In the genomic region with DNA sequence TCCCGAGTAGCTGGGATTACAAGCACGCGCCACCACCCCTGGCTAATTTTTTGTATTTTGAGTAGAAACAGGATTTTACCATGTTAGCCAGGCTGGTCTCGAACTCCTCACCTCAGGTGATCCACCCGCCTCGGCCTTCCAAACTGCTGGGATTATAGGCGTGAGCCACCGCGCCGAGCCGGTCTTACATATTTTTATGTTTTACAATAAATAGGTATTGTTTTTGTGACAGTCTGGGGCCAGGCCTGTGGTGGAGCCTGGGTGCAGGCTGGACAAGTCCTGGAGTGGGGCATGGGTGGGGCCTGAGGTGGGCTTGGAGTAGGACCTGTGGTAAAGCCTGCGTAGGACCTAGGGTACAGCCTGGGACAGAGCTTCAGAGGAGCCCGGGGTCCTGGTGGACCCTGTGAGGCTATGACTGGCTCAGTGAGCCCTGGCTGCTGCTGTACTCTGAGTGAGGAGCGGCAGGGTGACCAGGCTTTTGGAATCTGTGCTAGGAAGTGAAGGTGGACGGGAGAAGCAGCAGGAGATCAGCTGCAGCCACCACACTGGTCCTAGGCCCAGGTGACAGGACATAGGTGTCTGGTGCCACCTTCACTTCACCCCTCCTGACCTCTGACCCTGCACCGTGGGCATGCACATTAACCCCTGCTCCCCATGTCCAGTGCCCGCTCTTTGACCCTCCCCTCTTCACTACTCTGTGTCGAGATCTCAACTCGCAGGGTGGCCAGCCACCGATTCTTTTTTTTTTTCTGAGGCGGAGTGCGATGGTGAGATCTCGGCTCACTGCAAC, we compare ENCODE assay signal across 16 cellular contexts. TPM values are rescaled to one million over a fixed set of nuclear protein-coding genes. Genes with fewer than 3 reads are reported as not detected.
A peak's percentile ranks its signal among the peaks of the same experiment; 100 is the strongest.
DNase-seq lines count a peak whose midpoint lies in the region; ATAC-seq, FAIRE-seq and TF ChIP-seq lines count a peak whose summit lies in the region.
"Had no signal": no experiment of that assay in that cellular context is flagged by ENCODE, and none has a peak within 500 bp of the region (broad histone marks: within the 10 kb centered on the region; RNA-seq: fewer than 3 reads in every experiment).

No MANE protein-coding gene starts in this region.

- H3K79me1 ChIP-seq in neuronal stem cell (ENCODE audit: low read depth, low read length): peaks cover 2% of the 10 kb centered on the region

- H3K36me3 Mint-ChIP-seq in chondrocyte (ENCODE audit: low read depth): no peaks in the 10 kb centered on the region
- H3K36me3 Mint-ChIP-seq: CD4-positive, CD25-positive, alpha-beta regulatory T cell had no signal

- H3K27me3 Mint-ChIP-seq in chondrocyte (ENCODE audit: low read depth): no peaks in the 10 kb centered on the region
- H3K27me3 Mint-ChIP-seq: CD4-positive, CD25-positive, alpha-beta regulatory T cell had no signal

- DNase-seq in HepG2 (ENCODE audit: low spot score) (no peak), right lobe of liver (no peak), chondrocyte (ENCODE audit: low spot score) (peak; percentile 79), neuronal stem cell (ENCODE audit: low spot score) (no peak), mammary epithelial cell (no peak), HCEC 1CT (no peak), SHP77 (lab: John Stamatoyannopoulos, UW) (no peak)
- no peak for DNase-seq in activated T-cell treated with anti-CD3 and anti-CD28 coated beads, Interleukin-2, amount 50 U/mL, for 1 hour
- DNase-seq: 8988T; CD4-positive, CD25-positive, alpha-beta regulatory T cell; DMS 273 treated with DMSO at 0.1 percent for 48 hours; GOT3; H9; HFFc6 had no signal

- H3K27ac ChIP-seq in HepG2 (ENCODE audit: extremely low read length, insufficient read depth, low read length) (no peak overlapping the region), right lobe of liver (no peak overlapping the region), neuronal stem cell (replicated peaks; ENCODE audit: low read length) (no peak overlapping the region), mammary epithelial cell (ENCODE audit: insufficient read depth, low read depth, low read length) (no peak overlapping the region)
- H3K27ac ChIP-seq: BLaER1 treated with 17β-estradiol and CSF1 and Interleukin-3, amounts not matched to agents 10 nM and 100 nM had no signal

- H2BK12ac ChIP-seq in neuronal stem cell (ENCODE audit: low read length): no peak overlapping the region

- CTCF ChIA-PET in HepG2 (lab: Yijun Ruan, JAX; ENCODE audit: low intra/inter-chr PET ratio, low total read pairs): no interaction called here
- CTCF ChIA-PET in mammary epithelial cell (lab: Charles Lee; ENCODE audit: low non-redundant PET): no interaction called here

- 73% methylated on average over 20 of the region's 23 CpGs for WGBS in HepG2 (ENCODE audit: low lambda C conversion rate)
- 94% methylated on average over 14 of the region's 23 CpGs for WGBS in right lobe of liver (ENCODE audit: insufficient coverage, low coverage, low lambda C conversion rate, missing lambda C conversion rate)
- WGBS in neuronal stem cell (ENCODE audit: extremely low coverage in 2 of 2, insufficient read length in 2 of 2, insufficient replicate concordance in 1 of 2), 2 donors: no CpG with 5 or more reads among the region's 23 CpGs
- 99% methylated on average over 16 of the region's 23 CpGs for WGBS in mammary epithelial cell (ENCODE audit: low coverage, missing lambda C conversion rate)

- H3K27me3 ChIP-seq in HepG2 (ENCODE audit: control insufficient read depth in 1 of 2, insufficient read depth in 2 of 2, low read length in 2 of 2): no peaks in the 10 kb centered on the region
- H3K27me3 ChIP-seq in right lobe of liver: no peaks in the 10 kb centered on the region
- H3K27me3 ChIP-seq in neuronal stem cell (ENCODE audit: control insufficient read depth in 3 of 3, insufficient read depth in 3 of 3, low read depth in 1 of 3, low read length in 3 of 3): no peaks in the 10 kb centered on the region
- no peaks in the 10 kb centered on the region for H3K27me3 ChIP-seq in mammary epithelial cell (ENCODE audit: insufficient read depth, low read length)
- H3K27me3 ChIP-seq: BLaER1 treated with 17β-estradiol and CSF1 and Interleukin-3, amounts not matched to agents 10 nM and 100 nM had no signal

- H2AK5ac ChIP-seq in neuronal stem cell (ENCODE audit: low read depth, low read length): peak overlapping the region; percentile 70

- H3K4me3 ChIP-seq in HepG2 (replicated peaks in 1 of 3; ENCODE audit: insufficient read depth in 1 of 3, low read depth in 2 of 3, low read length in 3 of 3): no peak overlapping the region
- no peak overlapping the region for H3K4me3 ChIP-seq in right lobe of liver
- H3K4me3 ChIP-seq in neuronal stem cell (ENCODE audit: low read length in 2 of 2): no peak overlapping the region
- H3K4me3 ChIP-seq in mammary epithelial cell (replicated peaks in 1 of 3; ENCODE audit: insufficient read depth in 1 of 3, low read depth in 2 of 3, low read length in 3 of 3): no peak overlapping the region
- H3K4me3 ChIP-seq: BLaER1 treated with 17β-estradiol and CSF1 and Interleukin-3, amounts not matched to agents 10 nM and 100 nM had no signal

- TF ChIP-seq POLR2A in HepG2 (IDR thresholded peaks at IDR 0.05; ENCODE audit: insufficient read depth in 1 of 2, low read depth in 2 of 2, low read length in 2 of 2): no peak
- TF ChIP-seq POLR2A in right lobe of liver (IDR thresholded peaks at IDR 0.05): no peak

- peaks cover 18% of the 10 kb centered on the region for H3K4me1 ChIP-seq in HepG2 (ENCODE audit: insufficient read depth, low read length)
- no peaks in the 10 kb centered on the region for H3K4me1 ChIP-seq in right lobe of liver
- peaks cover 0 to 6% of the 10 kb centered on the region in 2 donors for H3K4me1 ChIP-seq in neuronal stem cell (ENCODE audit: control insufficient read depth in 2 of 2, insufficient read depth in 1 of 2, low read depth in 1 of 2, low read length in 2 of 2)
- H3K4me1 ChIP-seq in mammary epithelial cell (ENCODE audit: insufficient read depth, low read length): peaks cover 28% of the 10 kb centered on the region

- no peak overlapping the region for H3K4ac ChIP-seq in neuronal stem cell (ENCODE audit: low read length)

- H3K36me3 ChIP-seq in HepG2 (replicated peaks in 1 of 2; ENCODE audit: control insufficient read depth in 1 of 2, insufficient read depth in 2 of 2, low read length in 2 of 2) (no peaks in the 10 kb centered on the region), right lobe of liver (no peaks in the 10 kb centered on the region), neuronal stem cell (replicated peaks in 1 of 2; ENCODE audit: control insufficient read depth in 2 of 2, insufficient read depth in 2 of 2, low read length in 2 of 2) (no peaks in the 10 kb centered on the region), mammary epithelial cell (ENCODE audit: insufficient read depth, low read length) (no peaks in the 10 kb centered on the region)
- H3K36me3 ChIP-seq: BLaER1 treated with 17β-estradiol and CSF1 and Interleukin-3, amounts not matched to agents 10 nM and 100 nM had no signal

- H3K27ac Mint-ChIP-seq in chondrocyte (ENCODE audit: unreplicated experiment): no peak overlapping the region
- H3K27ac Mint-ChIP-seq: CD4-positive, CD25-positive, alpha-beta regulatory T cell; H9; HFFc6 had no signal

- TF ChIP-seq RAD21 in HepG2 (CRISPR knock-in tag; IDR thresholded peaks at IDR 0.05): no peak

- no peak overlapping the region for H4K8ac ChIP-seq in neuronal stem cell (ENCODE audit: low read depth, low read length)

- no peak for FAIRE-seq in HepG2 (lab: Jason Lieb, UNC)
- FAIRE-seq: HTR-8/SVneo had no signal

- no peak overlapping the region for H2BK120ac ChIP-seq in neuronal stem cell (ENCODE audit: low read depth, low read length)

- H3K9me3 ChIP-seq in HepG2 (ENCODE audit: low read length) (no peaks in the 10 kb centered on the region), right lobe of liver (no peaks in the 10 kb centered on the region), neuronal stem cell (replicated peaks in 1 of 2; ENCODE audit: control insufficient read depth in 2 of 2, insufficient read depth in 1 of 2, low read depth in 1 of 2, low read length in 2 of 2) (no peaks in the 10 kb centered on the region), mammary epithelial cell (replicated peaks; ENCODE audit: insufficient read depth, low read length) (no peaks in the 10 kb centered on the region)
- H3K9me3 ChIP-seq: BLaER1 treated with 17β-estradiol and CSF1 and Interleukin-3, amounts not matched to agents 10 nM and 100 nM had no signal

- no peak overlapping the region for H4K91ac ChIP-seq in neuronal stem cell (ENCODE audit: low read depth, low read length, poor library complexity)

- H2BK5ac ChIP-seq in neuronal stem cell (ENCODE audit: low read length): no peak overlapping the region

- H4K20me1 ChIP-seq in HepG2 (ENCODE audit: insufficient read depth, low read length): no peaks in the 10 kb centered on the region
- H4K20me1 ChIP-seq in mammary epithelial cell (ENCODE audit: insufficient read depth, low read length): no peaks in the 10 kb centered on the region
- H4K20me1 ChIP-seq: BLaER1 treated with 17β-estradiol and CSF1 and Interleukin-3, amounts not matched to agents 10 nM and 100 nM had no signal

- POLR2A ChIA-PET in HepG2 (lab: Yijun Ruan, JAX): no interaction called here

- no peak overlapping the region for H3K14ac ChIP-seq in neuronal stem cell (ENCODE audit: low read length)

- intact Hi-C loops in HepG2 (cut with micrococcal nuclease; ENCODE audit: unreplicated experiment) (no loop called here), right lobe of liver (cut with DNase I) (no loop called here), mammary epithelial cell (cut with micrococcal nuclease) (no loop called here)

- in situ Hi-C loops in HepG2 (cut with HindIII; ENCODE audit: extremely low pct_ligation_motif_present, low pct_unique_long_range_greater_than_20kb): no loop called here
- in situ Hi-C loops in mammary epithelial cell (cut with MboI; ENCODE audit: low sequenced_read_pairs in 2 of 2): no loop called here

- peak overlapping the region; percentile 58 for H2BK15ac ChIP-seq in neuronal stem cell (ENCODE audit: low read length)

- peaks cover 4% of the 10 kb centered on the region for H3K9me3 Mint-ChIP-seq in chondrocyte (ENCODE audit: low read depth)
- H3K9me3 Mint-ChIP-seq: CD4-positive, CD25-positive, alpha-beta regulatory T cell; H9; HFFc6 had no signal

- no peak for TF ChIP-seq EP300 in HepG2 (IDR thresholded peaks at IDR 0.05; ENCODE audit: low read depth in 2 of 2, low read length in 2 of 2)
- TF ChIP-seq EP300 in HepG2 (CRISPR knock-in tag; IDR thresholded peaks at IDR 0.05; ENCODE audit: borderline replicate concordance): no peak

- H3K79me2 ChIP-seq in HepG2 (ENCODE audit: insufficient read depth, low read length): no peaks in the 10 kb centered on the region
- no peaks in the 10 kb centered on the region for H3K79me2 ChIP-seq in mammary epithelial cell (ENCODE audit: insufficient read depth, low read length)

- dilution Hi-C loops in mammary epithelial cell (cut with HindIII; ENCODE audit: low sequenced_read_pairs): no loop called here

- H3K23ac ChIP-seq in neuronal stem cell (ENCODE audit: low read depth, low read length, poor library complexity): peak overlapping the region; percentile 43

- BruUV-seq in HepG2 (replicated peaks; lab: Mats Ljungman, UMichigan): no TSS peak
- no TSS peak for BruUV-seq in mammary epithelial cell (replicated peaks; lab: Mats Ljungman, UMichigan)

- no peak overlapping the region for H3K18ac ChIP-seq in neuronal stem cell (ENCODE audit: low read length)

- H3K4me2 ChIP-seq in HepG2 (ENCODE audit: low read depth, low read length) (no peak overlapping the region), neuronal stem cell (ENCODE audit: insufficient read depth, low read length, poor library complexity, severe bottlenecking) (no peak overlapping the region), mammary epithelial cell (ENCODE audit: insufficient read depth, low read depth, low read length) (no peak overlapping the region)

- no peak overlapping the region for H3K4me3 Mint-ChIP-seq in chondrocyte (ENCODE audit: unreplicated experiment)
- H3K4me3 Mint-ChIP-seq: CD4-positive, CD25-positive, alpha-beta regulatory T cell; H9; HFFc6 had no signal

- ATAC-seq in HepG2: peak; percentile 40; the same call in 2 of the 3 replicates
- ATAC-seq in right lobe of liver: no peak

- H3K9ac ChIP-seq in HepG2 (ENCODE audit: insufficient read depth, low read depth, low read length) (no peak overlapping the region), neuronal stem cell (ENCODE audit: low read depth, low read length, poor library complexity) (peak overlapping the region; percentile 72), mammary epithelial cell (ENCODE audit: insufficient read depth, low read length) (no peak overlapping the region)
- H3K9ac ChIP-seq: BLaER1 treated with 17β-estradiol and CSF1 and Interleukin-3, amounts not matched to agents 10 nM and 100 nM had no signal

- TF ChIP-seq CTCF in HepG2 (CRISPR knock-in tag; IDR thresholded peaks at IDR 0.05) (no peak), right lobe of liver (IDR thresholded peaks at IDR 0.05) (no peak), chondrocyte (IDR thresholded peaks at IDR 0.05) (no peak), mammary epithelial cell (conservative IDR thresholded peaks at IDR 0.05 in 1 of 2, IDR thresholded peaks at IDR 0.05 in 1 of 2; ENCODE audit: extremely low read depth in 1 of 2, insufficient read depth in 1 of 2, low read depth in 1 of 2, low read length in 2 of 2) (no peak)

- H3K4me1 Mint-ChIP-seq in chondrocyte (ENCODE audit: low read depth): peaks cover 26% of the 10 kb centered on the region

- H2AFZ ChIP-seq in HepG2 (ENCODE audit: low read length) (no peak overlapping the region), neuronal stem cell (ENCODE audit: low read length) (no peak overlapping the region), mammary epithelial cell (ENCODE audit: low read depth, low read length) (no peak overlapping the region)

RNA-seq across cellular contexts. Expression of gene ZMIZ2, which starts 9.6 kb away (rescaled TPM):
- total RNA-seq in HepG2 (2016; rRNA removed; fragmentation: Illumina TruSeq; extraction: Trizol) (4.1 and 4.9 TPM in 2 replicates), right lobe of liver (10 to 100 TPM in 4 of 6 experiments, 1 to 10 TPM in 2; 8.6 to 36.3 (median 28.6) TPM), chondrocyte (68.5 to 73.5 TPM (median 72.6 TPM) in 3 replicates), mammary epithelial cell (10 to 100 TPM in 1 of 2 donors, 1 to 10 TPM in 1; 8.0 to 55.6 TPM)
- total RNA-seq in HepG2 (2016; cell fraction: cytosol; rRNA removed; fragmentation: Illumina TruSeq; extraction: Trizol; ENCODE audit: low read depth): 5.1 and 5.7 TPM in 2 replicates
- total RNA-seq in HepG2 (2016; cell fraction: insoluble cytoplasmic fraction; rRNA removed; fragmentation: Illumina TruSeq; extraction: Trizol): 3.1 and 6.7 TPM in 2 replicates
- total RNA-seq in HepG2 (2016; cell fraction: membrane; rRNA removed; fragmentation: Illumina TruSeq; extraction: Trizol): 5.7 and 7.3 TPM in 2 replicates
- total RNA-seq in HepG2 (2016; cell fraction: nucleus; rRNA removed; fragmentation: Illumina TruSeq; extraction: Trizol): 10.0 and 10.4 TPM in 2 replicates
- polyA plus RNA-seq in HepG2 (2011; rRNA removed) (7.9 and 9.7 TPM in 2 replicates), mammary epithelial cell (6.0 TPM)
- 1.1 and 1.8 TPM in 2 replicates for polyA plus RNA-seq in HepG2 (2011; cell fraction: cytosol; rRNA removed)
- 68.3 and 74.7 TPM in 2 replicates for polyA plus RNA-seq in HepG2 (2011; cell fraction: nucleus; rRNA removed)
- 12.0 and 15.7 TPM in 2 replicates for polyA plus RNA-seq in HepG2 (2012)
- 2.6 and 3.0 TPM in 2 replicates for polyA plus RNA-seq in HepG2 (2016; cell fraction: cytosol; fragmentation: Illumina TruSeq; extraction: Trizol; ENCODE audit: low read depth)
- polyA plus RNA-seq in HepG2 (2016; cell fraction: insoluble cytoplasmic fraction; fragmentation: Illumina TruSeq; extraction: Trizol; ENCODE audit: low read depth): 6.4 and 10.1 TPM in 2 replicates
- polyA plus RNA-seq in HepG2 (2016; cell fraction: membrane; fragmentation: Illumina TruSeq; extraction: Trizol; ENCODE audit: low read depth): 8.9 and 10.4 TPM in 2 replicates
- 47.2 and 57.0 TPM in 2 replicates for polyA plus RNA-seq in HepG2 (2016; cell fraction: nucleus; fragmentation: Illumina TruSeq; extraction: Trizol; ENCODE audit: insufficient read depth, low read depth)
- 17.5 and 23.0 TPM in 2 replicates for polyA minus RNA-seq in HepG2 (2011; rRNA and poly(A)+ RNA removed; ENCODE audit: low replicate concordance)
- polyA minus RNA-seq in HepG2 (2011; cell fraction: cytosol; rRNA and poly(A)+ RNA removed): 2.9 and 4.7 TPM in 2 replicates
- polyA minus RNA-seq in HepG2 (2011; cell fraction: nucleus; rRNA and poly(A)+ RNA removed): 34.2 and 43.8 TPM in 2 replicates
- polyA plus RNA-seq in neuronal stem cell (2013, experiment 1 of 2): 39.9 TPM
- polyA plus RNA-seq in neuronal stem cell (2013, experiment 2 of 2): 38.5 TPM
- 5.7 TPM for polyA minus RNA-seq in mammary epithelial cell

RNA-seq across cellular contexts. Expression of gene PPIA, which starts 57.4 kb away (rescaled TPM):
- 2,268 and 3,314 TPM in 2 replicates for total RNA-seq in HepG2 (2016; rRNA removed; fragmentation: Illumina TruSeq; extraction: Trizol)
- 754 and 802 TPM in 2 replicates for total RNA-seq in HepG2 (2016; cell fraction: cytosol; rRNA removed; fragmentation: Illumina TruSeq; extraction: Trizol; ENCODE audit: low read depth)
- total RNA-seq in HepG2 (2016; cell fraction: insoluble cytoplasmic fraction; rRNA removed; fragmentation: Illumina TruSeq; extraction: Trizol): 2,242 and 3,472 TPM in 2 replicates
- 997 and 1,006 TPM in 2 replicates for total RNA-seq in HepG2 (2016; cell fraction: membrane; rRNA removed; fragmentation: Illumina TruSeq; extraction: Trizol)
- total RNA-seq in HepG2 (2016; cell fraction: nucleus; rRNA removed; fragmentation: Illumina TruSeq; extraction: Trizol): 760 and 791 TPM in 2 replicates
- polyA plus RNA-seq in HepG2 (2011; rRNA removed): 2,460 and 3,010 TPM in 2 replicates
- polyA plus RNA-seq in HepG2 (2011; cell fraction: cytosol; rRNA removed): 2,797 and 3,003 TPM in 2 replicates
- polyA plus RNA-seq in HepG2 (2011; cell fraction: nucleus; rRNA removed): 624 and 737 TPM in 2 replicates
- polyA plus RNA-seq in HepG2 (2012): 1,687 and 1,874 TPM in 2 replicates
- polyA plus RNA-seq in HepG2 (2016; cell fraction: cytosol; fragmentation: Illumina TruSeq; extraction: Trizol; ENCODE audit: low read depth): 1,121 and 1,153 TPM in 2 replicates
- 3,894 and 4,262 TPM in 2 replicates for polyA plus RNA-seq in HepG2 (2016; cell fraction: insoluble cytoplasmic fraction; fragmentation: Illumina TruSeq; extraction: Trizol; ENCODE audit: low read depth)
- 1,143 and 1,145 TPM in 2 replicates for polyA plus RNA-seq in HepG2 (2016; cell fraction: membrane; fragmentation: Illumina TruSeq; extraction: Trizol; ENCODE audit: low read depth)
- polyA plus RNA-seq in HepG2 (2016; cell fraction: nucleus; fragmentation: Illumina TruSeq; extraction: Trizol; ENCODE audit: insufficient read depth, low read depth): 1,363 and 1,473 TPM in 2 replicates
- polyA minus RNA-seq in HepG2 (2011; rRNA and poly(A)+ RNA removed; ENCODE audit: low replicate concordance): 700 and 1,641 TPM in 2 replicates
- polyA minus RNA-seq in HepG2 (2011; cell fraction: cytosol; rRNA and poly(A)+ RNA removed): 495 and 562 TPM in 2 replicates
- 234 and 280 TPM in 2 replicates for polyA minus RNA-seq in HepG2 (2011; cell fraction: nucleus; rRNA and poly(A)+ RNA removed)
- 1,000 to 10,000 TPM in 2 of 6 experiments, 100 to 1,000 TPM in 4; 530 to 1,528 (median 637) TPM for total RNA-seq in right lobe of liver
- 1,108 to 1,479 TPM (median 1,462 TPM) in 3 replicates for total RNA-seq in chondrocyte
- 1,729 TPM for polyA plus RNA-seq in neuronal stem cell (2013, experiment 1 of 2)
- 1,737 TPM for polyA plus RNA-seq in neuronal stem cell (2013, experiment 2 of 2)
- 1,000 to 10,000 TPM; 1,812 to 2,252 TPM for total RNA-seq in mammary epithelial cell
- polyA plus RNA-seq in mammary epithelial cell: 7,269 TPM
- polyA minus RNA-seq in mammary epithelial cell: 2,221 TPM
